In the genomic region with DNA sequence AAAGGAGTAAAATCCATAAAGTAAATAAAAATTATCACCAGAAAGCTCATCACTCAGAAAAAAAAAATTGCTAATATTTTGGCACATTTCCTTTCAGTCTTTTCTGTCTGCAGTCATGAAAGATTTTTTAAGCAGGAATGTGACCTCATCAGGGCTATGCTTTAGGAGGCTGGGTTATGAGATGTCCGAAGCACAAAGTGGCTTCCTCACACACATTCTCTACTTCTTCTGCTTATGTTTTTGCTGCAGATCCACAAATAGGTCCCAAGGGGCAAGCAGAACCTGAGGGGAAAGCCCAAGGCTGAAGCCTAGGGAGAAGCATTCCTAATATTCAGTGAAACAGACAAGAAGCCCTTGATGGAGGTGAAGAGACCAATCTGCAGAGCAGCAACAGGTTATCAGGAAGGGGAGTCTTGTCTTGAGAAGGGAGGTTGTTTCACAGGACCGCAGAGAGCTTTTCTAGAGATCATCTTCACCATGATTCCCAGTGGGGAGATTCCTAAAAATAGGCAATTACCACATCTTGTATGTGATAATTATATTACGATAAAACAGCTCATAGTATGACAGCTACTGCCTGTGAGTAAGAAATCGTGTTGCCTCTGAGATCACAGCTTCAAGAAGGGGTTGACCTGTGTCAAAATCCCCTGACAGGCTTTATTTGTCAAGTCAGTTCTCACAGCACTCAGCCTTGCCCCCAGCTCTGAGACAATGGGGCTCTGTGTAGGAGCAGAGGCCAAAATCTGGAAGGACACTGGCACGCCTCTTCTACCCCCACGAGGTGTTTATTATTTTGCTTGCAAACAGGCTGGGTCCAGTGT, we compare ENCODE assay signal across 12 cellular contexts.
DNase-seq lines count a peak whose midpoint lies in the region; ATAC-seq and TF ChIP-seq lines count a peak whose summit lies in the region.
"Had no signal": no experiment of that assay in that cellular context is flagged by ENCODE, and none has a peak within 500 bp of the region (broad histone marks: within the 10 kb centered on the region; RNA-seq: fewer than 3 reads in every experiment).

No MANE protein-coding gene starts in this region.

- DNase-seq in LHCN-M2 (ENCODE audit: low read depth) (peak; percentile 37), ecto neural progenitor cell (ENCODE audit: low spot score) (peak; percentile 59), mesenchymal stem cell (peak; percentile 88), type B pancreatic cell (ENCODE audit: extremely low spot score, unreplicated experiment) (no peak), amniotic stem cell (lab: John Stamatoyannopoulos, UW) (no peak)
- DNase-seq in CD8-positive, alpha-beta T cell, result no peak
- DNase-seq: effector memory CD4-positive, alpha-beta T cell; NCI-H774 had no signal

- H3K4me3 ChIP-seq in mesenchymal stem cell (ENCODE audit: insufficient read depth in 1 of 2, low read depth in 1 of 2, low read length in 2 of 2), result peak overlapping the region in 1 of 2 experiments; percentile 41
- no peak overlapping the region for H3K4me3 ChIP-seq in CD8-positive, alpha-beta T cell (ENCODE audit: low read depth, low read length)

- no peak overlapping the region for H2BK5ac ChIP-seq in mesenchymal stem cell (ENCODE audit: low read depth, low read length, poor library complexity, severe bottlenecking)

- POLR2A ChIA-PET in CD8-positive, alpha-beta T cell (lab: Charles Lee), result no interaction called here

- no peak overlapping the region for H3K4me2 ChIP-seq in mesenchymal stem cell (ENCODE audit: low read length, poor library complexity, severe bottlenecking)
- H3K4me2 ChIP-seq: KMS-11 had no signal

- no peaks in the 10 kb centered on the region for H3K9me3 ChIP-seq in mesenchymal stem cell (ENCODE audit: control insufficient read depth, low read length)
- H3K9me3 ChIP-seq in CD8-positive, alpha-beta T cell (ENCODE audit: low read length), result no peaks in the 10 kb centered on the region

- no peak overlapping the region for H3K4ac ChIP-seq in mesenchymal stem cell (ENCODE audit: low read depth in 1 of 2, low read length in 2 of 2)

- 0% methylated on average over 1 of the region's 6 CpGs for WGBS in mesenchymal stem cell

- no peaks in the 10 kb centered on the region for H3K27me3 ChIP-seq in mesenchymal stem cell (ENCODE audit: control insufficient read depth in 1 of 2, insufficient read depth in 1 of 2, low read length in 2 of 2)
- H3K27me3 ChIP-seq in CD8-positive, alpha-beta T cell (ENCODE audit: insufficient read depth, low read length), result no peaks in the 10 kb centered on the region

- no peak overlapping the region for H4K91ac ChIP-seq in mesenchymal stem cell (ENCODE audit: low read length)

- H3K14ac ChIP-seq in mesenchymal stem cell (ENCODE audit: low read length in 2 of 2), result peak overlapping the region in 1 of 2 experiments; percentile 27

- no peaks in the 10 kb centered on the region for H3K9me3 Mint-ChIP-seq in type B pancreatic cell
- no peaks in the 10 kb centered on the region for H3K9me3 Mint-ChIP-seq in CD8-positive, alpha-beta T cell
- H3K9me3 Mint-ChIP-seq: activated T-helper 17 cell treated with anti-CD3 and anti-CD28 coated beads, Interleukin-2, amount 50 U/mL, for 72 hours had no signal

- H3K36me3 ChIP-seq in mesenchymal stem cell (ENCODE audit: control insufficient read depth in 1 of 2, insufficient read depth in 2 of 2, low read depth in 1 of 2, low read length in 2 of 2), result no peaks in the 10 kb centered on the region
- no peaks in the 10 kb centered on the region for H3K36me3 ChIP-seq in CD8-positive, alpha-beta T cell (ENCODE audit: insufficient read depth, low read length)

- H3K36me3 Mint-ChIP-seq in type B pancreatic cell, result no peaks in the 10 kb centered on the region
- H3K36me3 Mint-ChIP-seq in CD8-positive, alpha-beta T cell, result no peaks in the 10 kb centered on the region

- no peak overlapping the region for H3K27ac ChIP-seq in mesenchymal stem cell (ENCODE audit: low read length, poor library complexity, severe bottlenecking)
- H3K27ac ChIP-seq in CD8-positive, alpha-beta T cell (ENCODE audit: low read depth, low read length), result no peak overlapping the region
- H3K27ac ChIP-seq: KMS-11 had no signal

- CTCF ChIA-PET in CD8-positive, alpha-beta T cell (lab: Charles Lee), result interaction anchor here (1.6 kb wide), 1 partner anchor 104 kb away, joined by 4 read pairs; no protein-coding TSS in a partner anchor

- H3K27me3 Mint-ChIP-seq in type B pancreatic cell, result no peaks in the 10 kb centered on the region
- H3K27me3 Mint-ChIP-seq in CD8-positive, alpha-beta T cell (ENCODE audit: low read depth), result peaks cover 20% of the 10 kb centered on the region

- no peak overlapping the region for H4K8ac ChIP-seq in mesenchymal stem cell (ENCODE audit: low read length)

- no peak for ATAC-seq in HG02973 (IDR thresholded peaks at IDR 0.05; ENCODE audit: unreplicated experiment)
- ATAC-seq in CD8-positive, alpha-beta T cell, result no peak
- no peak for ATAC-seq in HG03342 (IDR thresholded peaks at IDR 0.05; ENCODE audit: unreplicated experiment)
- ATAC-seq: activated T-helper 17 cell treated with anti-CD3 and anti-CD28 coated beads, Interleukin-2, amount 50 U/mL, for 72 hours had no signal

- H2AFZ ChIP-seq in mesenchymal stem cell (ENCODE audit: low read depth, low read length), result no peak overlapping the region

- H3K23ac ChIP-seq in mesenchymal stem cell (ENCODE audit: low read length in 2 of 2), result peak overlapping the region in 1 of 2 experiments; percentile 52

- peaks cover 58% of the 10 kb centered on the region for H3K4me1 Mint-ChIP-seq in type B pancreatic cell (ENCODE audit: unreplicated experiment)
- peaks cover 2% of the 10 kb centered on the region for H3K4me1 Mint-ChIP-seq in CD8-positive, alpha-beta T cell (ENCODE audit: low read depth)
- H3K4me1 Mint-ChIP-seq: activated T-helper 17 cell treated with anti-CD3 and anti-CD28 coated beads, Interleukin-2, amount 50 U/mL, for 72 hours had no signal

- intact Hi-C loops in CD8-positive, alpha-beta T cell (cut with DNase I, micrococcal nuclease), result no loop called here

- no peak overlapping the region for H2BK120ac ChIP-seq in mesenchymal stem cell (ENCODE audit: low read depth, low read length)

- TF ChIP-seq CTCF in type B pancreatic cell (conservative IDR thresholded peaks at IDR 0.05), result no peak
- no peak for TF ChIP-seq CTCF in CD8-positive, alpha-beta T cell (IDR thresholded peaks at IDR 0.05)

- H3K18ac ChIP-seq in mesenchymal stem cell (ENCODE audit: low read depth in 1 of 2, low read length in 2 of 2), result peak overlapping the region; percentile 29 to 37

- peaks cover 1% of the 10 kb centered on the region for H3K79me1 ChIP-seq in mesenchymal stem cell (replicated peaks; ENCODE audit: low read length, poor library complexity, severe bottlenecking)

- H3K27ac Mint-ChIP-seq in type B pancreatic cell, result peak overlapping the region; percentile 70
- no peak overlapping the region for H3K27ac Mint-ChIP-seq in CD8-positive, alpha-beta T cell
- H3K27ac Mint-ChIP-seq: activated T-helper 17 cell treated with anti-CD3 and anti-CD28 coated beads, Interleukin-2, amount 50 U/mL, for 72 hours had no signal

- peaks cover 14% of the 10 kb centered on the region for H3K4me1 ChIP-seq in mesenchymal stem cell (ENCODE audit: control insufficient read depth, insufficient read depth, low read depth, low read length)
- no peaks in the 10 kb centered on the region for H3K4me1 ChIP-seq in CD8-positive, alpha-beta T cell (ENCODE audit: insufficient read depth, low read length)

- no peak overlapping the region for H2BK15ac ChIP-seq in mesenchymal stem cell (ENCODE audit: low read depth, poor library complexity, severe bottlenecking)

- no peak overlapping the region for H2BK12ac ChIP-seq in mesenchymal stem cell (ENCODE audit: low read length in 2 of 2)

- peak overlapping the region; percentile 74 for H3K9ac ChIP-seq in mesenchymal stem cell (ENCODE audit: low read length)
- H3K9ac ChIP-seq: KMS-11 had no signal

- peak overlapping the region; percentile 8 for H2AK5ac ChIP-seq in mesenchymal stem cell (ENCODE audit: low read length, severe bottlenecking)

- peak overlapping the region; percentile 22 for H3K4me3 Mint-ChIP-seq in type B pancreatic cell
- H3K4me3 Mint-ChIP-seq in CD8-positive, alpha-beta T cell, result no peak overlapping the region
- H3K4me3 Mint-ChIP-seq: activated T-helper 17 cell treated with anti-CD3 and anti-CD28 coated beads, Interleukin-2, amount 50 U/mL, for 72 hours had no signal

Comparison
In these comparisons a context has a peak if more than half of its experiments do, and no peak if none do; other contexts are left out.
1. DNase-seq: peak in LHCN-M2 (single experiment), ecto neural progenitor cell (single experiment) and mesenchymal stem cell (single experiment); none in type B pancreatic cell (single experiment), amniotic stem cell (single experiment) and CD8-positive, alpha-beta T cell (0 of 7).